ENCODE assay signal across 27 cellular contexts in the genomic region with DNA sequence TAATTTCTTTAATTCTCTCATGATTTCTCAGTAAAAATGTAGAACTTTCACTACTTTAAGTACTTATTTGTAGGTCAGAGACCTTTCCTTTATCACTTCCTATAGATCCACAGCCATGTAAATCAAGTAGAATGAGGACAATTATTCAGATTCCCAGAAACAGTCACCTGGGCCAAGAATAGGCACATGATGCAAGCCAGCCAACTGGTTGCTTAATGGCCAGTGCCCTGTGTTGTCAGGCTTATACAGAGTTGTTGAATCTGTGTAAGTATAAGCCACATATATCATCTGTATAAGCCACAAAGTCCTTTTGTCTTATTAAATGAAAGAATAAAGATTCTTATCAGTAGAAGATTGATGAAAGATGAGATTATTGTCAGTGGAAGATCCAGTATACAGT. TPM values are rescaled to one million over a fixed set of nuclear protein-coding genes. Genes with fewer than 3 reads are reported as not detected.
A peak's percentile ranks its signal among the peaks of the same experiment; 100 is the strongest.
DNase-seq lines count a peak whose midpoint lies in the region; ATAC-seq and TF ChIP-seq lines count a peak whose summit lies in the region.
"Had no signal": no experiment of that assay in that cellular context is flagged by ENCODE, and none has a peak within 500 bp of the region (broad histone marks: within the 10 kb centered on the region; RNA-seq: fewer than 3 reads in every experiment).

No MANE protein-coding gene starts in this region.

- no peaks in the 10 kb centered on the region for H3K9me3 ChIP-seq in breast epithelium
- H3K9me3 ChIP-seq: neutrophil, prostate gland, sigmoid colon, upper lobe of left lung had no signal

- H3K36me3 ChIP-seq in breast epithelium = no peaks in the 10 kb centered on the region
- H3K36me3 ChIP-seq: heart right ventricle, neutrophil, prostate gland, sigmoid colon, upper lobe of left lung had no signal

- CTCF ChIA-PET in MCF 10A (lab: Yijun Ruan, JAX) = no interaction called here
- CTCF ChIA-PET in activated B cell treated with CpG ODN at 0.5 μM for 24 hours (lab: Charles Lee) = interaction anchor here (1.2 to 2.3 kb wide), 2 partner anchors 11 to 627 kb away, joined by 3 to 9 read pairs; no protein-coding TSS in a partner anchor

- H3K27me3 Mint-ChIP-seq in MCF 10A (ENCODE audit: insufficient read depth, unreplicated experiment) = no peaks in the 10 kb centered on the region
- H3K27me3 Mint-ChIP-seq in activated B cell treated with CpG ODN at 0.5 μM for 24 hours = no peaks in the 10 kb centered on the region
- H3K27me3 Mint-ChIP-seq in osteocyte (ENCODE audit: unreplicated experiment) = no peaks in the 10 kb centered on the region

- no peak overlapping the region for H3K27ac ChIP-seq in breast epithelium
- H3K27ac ChIP-seq: heart right ventricle, neutrophil, PC-9, prostate gland, sigmoid colon, upper lobe of left lung, VCaP had no signal

- peaks cover 0 to under 1% of the 10 kb centered on the region in 2 donors for H3K27me3 ChIP-seq in breast epithelium
- H3K27me3 ChIP-seq: upper lobe of left lung had no signal

- intact Hi-C loops in MCF 10A (cut with micrococcal nuclease) (no loop called here), breast epithelium (cut with DNase I; ENCODE audit: low total_unique reads) (no loop called here), activated B cell treated with CpG ODN at 0.5 μM for 24 hours (cut with micrococcal nuclease) (loop anchor here (10.0 kb wide), 2 partner anchors 549 to 709 kb away; partner anchors contain the start of genes NFKB1 and SLC39A8)

- ATAC-seq in activated B cell treated with CpG ODN at 0.5 μM for 24 hours (ENCODE audit: low read depth) = no peak
- no peak for ATAC-seq in HG03045 (IDR thresholded peaks at IDR 0.05; ENCODE audit: unreplicated experiment)
- ATAC-seq: heart right ventricle had no signal

- H3K9me3 Mint-ChIP-seq in MCF 10A (ENCODE audit: unreplicated experiment) (peaks cover 20% of the 10 kb centered on the region), activated B cell treated with CpG ODN at 0.5 μM for 24 hours (peaks cover 7% of the 10 kb centered on the region), osteocyte (ENCODE audit: unreplicated experiment) (peaks cover 5% of the 10 kb centered on the region)
- H3K9me3 Mint-ChIP-seq: activated CD4-positive, alpha-beta T cell treated with anti-CD3 and anti-CD28 coated beads, Interleukin-2, amount 10 ng/mL, durations not matched to agents 7 days and 5 days had no signal

- no peaks in the 10 kb centered on the region for H3K4me1 ChIP-seq in breast epithelium
- H3K4me1 ChIP-seq: prostate gland had no signal

- no peak for TF ChIP-seq POLR2A in breast epithelium (IDR thresholded peaks at IDR 0.05)

- TF ChIP-seq CTCF in MCF 10A (IDR thresholded peaks at IDR 0.05; ENCODE audit: unreplicated experiment) (no peak), breast epithelium (IDR thresholded peaks at IDR 0.05) (no peak), activated B cell treated with CpG ODN at 0.5 μM for 24 hours (IDR thresholded peaks at IDR 0.05) (no peak), osteocyte (IDR thresholded peaks at IDR 0.05) (no peak)

- peak; percentile 21 for DNase-seq in MCF 10A (ENCODE audit: unreplicated experiment)
- no peak for DNase-seq in breast epithelium (ENCODE audit: low spot score in 2 of 2)
- DNase-seq in MV-4-11 (lab: John Stamatoyannopoulos, UW) = peak; percentile 6
- no peak for DNase-seq in activated B cell treated with CpG ODN at 0.5 μM for 24 hours
- DNase-seq in osteocyte (ENCODE audit: extremely low spot score, unreplicated experiment) = no peak
- no peak for DNase-seq in NCI-H446 treated with DMSO at 0.1 percent for 48 hours (lab: John Stamatoyannopoulos, UW)
- no peak for DNase-seq in NCI-H82 treated with DMSO at 0.1 percent for 48 hours (lab: John Stamatoyannopoulos, UW; ENCODE audit: unreplicated experiment)
- DNase-seq: activated CD4-positive, alpha-beta T cell treated with anti-CD3 and anti-CD28 coated beads, Interleukin-2, amount 10 ng/mL, durations not matched to agents 7 days and 5 days; activated effector memory CD4-positive, alpha-beta T cell treated with Interleukin-2 at 50 U/mL for 16 hours; CD4-positive, CD25-positive, alpha-beta regulatory T cell; heart right ventricle; Kasumi-1; NCI-H1092; NCI-H1694; PC-9; SIG-M5; sigmoid colon; stimulated activated CD4-positive, alpha-beta T cell treated with anti-CD3 and anti-CD28 coated beads, Interleukin-4, amount 100 ng/mL, for 1 hour; SW 1271; T-helper 9 cell; upper lobe of left lung had no signal

- no peak overlapping the region for H3K4me3 ChIP-seq in breast epithelium
- H3K4me3 ChIP-seq: heart right ventricle, PC-9, prostate gland, sigmoid colon, upper lobe of left lung had no signal

- no TSS peak for BruUV-seq in MCF 10A (replicated peaks; lab: Mats Ljungman, UMichigan)

- H3K36me3 Mint-ChIP-seq in MCF 10A (ENCODE audit: insufficient read depth, unreplicated experiment) = no peaks in the 10 kb centered on the region
- peaks cover 61% of the 10 kb centered on the region for H3K36me3 Mint-ChIP-seq in activated B cell treated with CpG ODN at 0.5 μM for 24 hours (ENCODE audit: low read depth)
- H3K36me3 Mint-ChIP-seq in osteocyte (ENCODE audit: unreplicated experiment) = no peaks in the 10 kb centered on the region
- H3K36me3 Mint-ChIP-seq: activated naive CD8-positive, alpha-beta T cell; CD4-positive, CD25-positive, alpha-beta regulatory T cell had no signal

- POLR2A ChIA-PET in MCF 10A (lab: Yijun Ruan, JAX) = no interaction called here
- POLR2A ChIA-PET in activated B cell treated with CpG ODN at 0.5 μM for 24 hours (lab: Charles Lee) = interaction anchor here (0.8 to 1.5 kb wide), 3 partner anchors 11 to 19 kb away, joined by 4 to 7 read pairs (median 7); no protein-coding TSS in a partner anchor

- peaks cover 6% of the 10 kb centered on the region for H3K4me1 Mint-ChIP-seq in MCF 10A (ENCODE audit: insufficient read depth, unreplicated experiment)
- peaks cover 77% of the 10 kb centered on the region for H3K4me1 Mint-ChIP-seq in activated B cell treated with CpG ODN at 0.5 μM for 24 hours
- H3K4me1 Mint-ChIP-seq in osteocyte (ENCODE audit: unreplicated experiment) = peaks cover 42% of the 10 kb centered on the region

- H3K27ac Mint-ChIP-seq in MCF 10A (ENCODE audit: low read depth, unreplicated experiment) (no peak overlapping the region), activated B cell treated with CpG ODN at 0.5 μM for 24 hours (peak overlapping the region; percentile 94), osteocyte (ENCODE audit: unreplicated experiment) (no peak overlapping the region)
- H3K27ac Mint-ChIP-seq: activated CD4-positive, alpha-beta T cell treated with anti-CD3 and anti-CD28 coated beads, Interleukin-2, amount 10 ng/mL, durations not matched to agents 7 days and 5 days; activated naive CD8-positive, alpha-beta T cell; mesothelial cell of epicardium had no signal

- H3K4me3 Mint-ChIP-seq in MCF 10A (ENCODE audit: unreplicated experiment) = no peak overlapping the region
- H3K4me3 Mint-ChIP-seq in activated B cell treated with CpG ODN at 0.5 μM for 24 hours = peak overlapping the region; percentile 72
- no peak overlapping the region for H3K4me3 Mint-ChIP-seq in osteocyte (ENCODE audit: unreplicated experiment)
- H3K4me3 Mint-ChIP-seq: activated CD4-positive, alpha-beta T cell treated with anti-CD3 and anti-CD28 coated beads, Interleukin-2, amount 10 ng/mL, durations not matched to agents 7 days and 5 days; activated naive CD8-positive, alpha-beta T cell; CD4-positive, CD25-positive, alpha-beta regulatory T cell; mesothelial cell of epicardium had no signal

RNA-seq across cellular contexts. Expression of gene BANK1, which starts 5.2 kb away (rescaled TPM):
- total RNA-seq in MCF 10A (2022) (not detected in 2 replicates), breast epithelium (10 to 100 TPM in 1 of 3 donors, 1 to 10 TPM in 1, under 1 TPM in 1; 0.98 to 13.3 (median 2.0) TPM), activated B cell treated with CpG ODN at 0.5 μM for 24 hours (307 and 336 TPM in 2 replicates), osteocyte (0.63 and 1.0 TPM in 2 replicates)

Comparison
In these comparisons a context has a peak if more than half of its experiments do, and no peak if none do; other contexts are left out.
1. DNase-seq: peak in MCF 10A (single experiment) and MV-4-11 (single experiment); none in breast epithelium (0 of 2), activated B cell treated with CpG ODN at 0.5 μM for 24 hours (single experiment), osteocyte (single experiment), NCI-H446 treated with DMSO at 0.1 percent for 48 hours (single experiment) and NCI-H82 treated with DMSO at 0.1 percent for 48 hours (single experiment).
2. RNA of gene BANK1, which starts 5.2 kb away (total RNA-seq): 307 to 336 TPM in activated B cell treated with CpG ODN at 0.5 μM for 24 hours; 0.98 to 13.3 TPM in breast epithelium, 0.63 to 1.0 TPM in osteocyte and not detected in MCF 10A; every median in the first group is over 10 times any median in the second.